16 cellular contexts compared by ENCODE assay signal in genomic region chr12:45671254-45671653, GRCh38. TPM values are rescaled to one million over a fixed set of nuclear protein-coding genes. Genes with fewer than 3 reads are reported as not detected.
DNase-seq lines count a peak whose midpoint lies in the region; ATAC-seq, FAIRE-seq and TF ChIP-seq lines count a peak whose summit lies in the region.
"Had no signal": no experiment of that assay in that cellular context is flagged by ENCODE, and none has a peak within 500 bp of the region (broad histone marks: within the 10 kb centered on the region; RNA-seq: fewer than 3 reads in every experiment).

No MANE protein-coding gene starts in this region.

- H3K9me3 Mint-ChIP-seq in activated naive CD8-positive, alpha-beta T cell treated with anti-CD3 and anti-CD28 coated beads, Interleukin-2, amount 10 ng/mL, durations not matched to agents 7 days and 5 days: peaks cover 1% of the 10 kb centered on the region
- no peaks in the 10 kb centered on the region for H3K9me3 Mint-ChIP-seq in activated naive CD8-positive, alpha-beta T cell treated with anti-CD3 and anti-CD28 coated beads for 36 hours
- no peaks in the 10 kb centered on the region for H3K9me3 Mint-ChIP-seq in astrocyte (ENCODE audit: unreplicated experiment)
- H3K9me3 Mint-ChIP-seq in CD4-positive, alpha-beta T cell: no peaks in the 10 kb centered on the region
- H3K9me3 Mint-ChIP-seq: activated naive CD8-positive, alpha-beta T cell treated with anti-CD3 and anti-CD28 coated beads, Interleukin-2, amount 50 U/mL, for 24 hours had no signal

- peak overlapping the region; percentile 22 for H3K27ac Mint-ChIP-seq in activated naive CD8-positive, alpha-beta T cell treated with anti-CD3 and anti-CD28 coated beads, Interleukin-2, amount 10 ng/mL, durations not matched to agents 7 days and 5 days
- H3K27ac Mint-ChIP-seq in activated naive CD8-positive, alpha-beta T cell treated with anti-CD3 and anti-CD28 coated beads for 36 hours: no peak overlapping the region
- H3K27ac Mint-ChIP-seq in astrocyte (ENCODE audit: unreplicated experiment): peak overlapping the region; percentile 60
- H3K27ac Mint-ChIP-seq in CD4-positive, alpha-beta T cell: no peak overlapping the region
- H3K27ac Mint-ChIP-seq: activated naive CD8-positive, alpha-beta T cell treated with anti-CD3 and anti-CD28 coated beads, Interleukin-2, amount 50 U/mL, for 24 hours had no signal

- no peak for TF ChIP-seq CTCF in astrocyte (IDR thresholded peaks at IDR 0.05; ENCODE audit: insufficient read depth, low read depth, low read length)
- TF ChIP-seq CTCF in CD4-positive, alpha-beta T cell (IDR thresholded peaks at IDR 0.05): no peak

- H3K4me3 Mint-ChIP-seq in activated naive CD8-positive, alpha-beta T cell treated with anti-CD3 and anti-CD28 coated beads, Interleukin-2, amount 10 ng/mL, durations not matched to agents 7 days and 5 days: peak overlapping the region; percentile 11
- H3K4me3 Mint-ChIP-seq in activated naive CD8-positive, alpha-beta T cell treated with anti-CD3 and anti-CD28 coated beads for 36 hours: no peak overlapping the region
- peak overlapping the region; percentile 50 for H3K4me3 Mint-ChIP-seq in astrocyte (ENCODE audit: unreplicated experiment)
- H3K4me3 Mint-ChIP-seq in CD4-positive, alpha-beta T cell: no peak overlapping the region
- H3K4me3 Mint-ChIP-seq: activated naive CD8-positive, alpha-beta T cell treated with anti-CD3 and anti-CD28 coated beads, Interleukin-2, amount 50 U/mL, for 24 hours had no signal

- H3K27me3 Mint-ChIP-seq in activated naive CD8-positive, alpha-beta T cell treated with anti-CD3 and anti-CD28 coated beads, Interleukin-2, amount 10 ng/mL, durations not matched to agents 7 days and 5 days: no peaks in the 10 kb centered on the region
- no peaks in the 10 kb centered on the region for H3K27me3 Mint-ChIP-seq in activated naive CD8-positive, alpha-beta T cell treated with anti-CD3 and anti-CD28 coated beads for 36 hours
- no peaks in the 10 kb centered on the region for H3K27me3 Mint-ChIP-seq in astrocyte (ENCODE audit: low read depth, unreplicated experiment)
- no peaks in the 10 kb centered on the region for H3K27me3 Mint-ChIP-seq in CD4-positive, alpha-beta T cell
- H3K27me3 Mint-ChIP-seq: activated naive CD8-positive, alpha-beta T cell treated with anti-CD3 and anti-CD28 coated beads, Interleukin-2, amount 50 U/mL, for 24 hours had no signal

- H3K79me2 ChIP-seq in astrocyte (ENCODE audit: insufficient read depth, low read length): no peaks in the 10 kb centered on the region

- no peaks in the 10 kb centered on the region for H3K9me3 ChIP-seq in astrocyte (ENCODE audit: insufficient read depth, low read depth, low read length)
- no peaks in the 10 kb centered on the region for H3K9me3 ChIP-seq in CD4-positive, alpha-beta T cell (ENCODE audit: control insufficient read depth, low read length)
- H3K9me3 ChIP-seq: A549, tibial artery had no signal

- peak overlapping the region; percentile 10 for H3K27ac ChIP-seq in astrocyte (ENCODE audit: low read depth, low read length)
- no peak overlapping the region for H3K27ac ChIP-seq in CD4-positive, alpha-beta T cell (ENCODE audit: low read depth, low read length)
- H3K27ac ChIP-seq: A549, VCaP had no signal

- H3K36me3 ChIP-seq in astrocyte (ENCODE audit: insufficient read depth, low read length) (no peaks in the 10 kb centered on the region), H7 (replicated peaks; ENCODE audit: control insufficient read depth, insufficient read depth, low read length) (no peaks in the 10 kb centered on the region)
- H3K36me3 ChIP-seq: tibial artery had no signal

- H3K4me1 ChIP-seq in astrocyte (ENCODE audit: insufficient read depth, low read length): peaks cover 8% of the 10 kb centered on the region

- no peak overlapping the region for H2AFZ ChIP-seq in astrocyte (ENCODE audit: low read depth, low read length)

- H3K36me3 Mint-ChIP-seq in activated naive CD8-positive, alpha-beta T cell treated with anti-CD3 and anti-CD28 coated beads, Interleukin-2, amount 10 ng/mL, durations not matched to agents 7 days and 5 days: peaks cover 10% of the 10 kb centered on the region
- no peaks in the 10 kb centered on the region for H3K36me3 Mint-ChIP-seq in activated naive CD8-positive, alpha-beta T cell treated with anti-CD3 and anti-CD28 coated beads for 36 hours
- no peaks in the 10 kb centered on the region for H3K36me3 Mint-ChIP-seq in astrocyte (ENCODE audit: low read depth, unreplicated experiment)
- H3K36me3 Mint-ChIP-seq in CD4-positive, alpha-beta T cell (ENCODE audit: low read depth): no peaks in the 10 kb centered on the region

- CTCF ChIA-PET in CD4-positive, alpha-beta T cell (lab: Charles Lee): interaction anchor here (1.1 kb wide), 1 partner anchor 58 kb away, joined by 5 read pairs; no protein-coding TSS in a partner anchor

- no peak for FAIRE-seq in astrocyte (lab: Jason Lieb, UNC)
- FAIRE-seq: A549 had no signal

- H3K27me3 ChIP-seq in astrocyte (ENCODE audit: insufficient read depth, low read length) (no peaks in the 10 kb centered on the region), H7 (ENCODE audit: control insufficient read depth, insufficient read depth, low read length) (no peaks in the 10 kb centered on the region)
- H3K27me3 ChIP-seq in CD4-positive, alpha-beta T cell (ENCODE audit: control insufficient read depth, insufficient read depth, low read length): no peaks in the 10 kb centered on the region
- H3K27me3 ChIP-seq: tibial artery had no signal

- H3K4me2 ChIP-seq in astrocyte (ENCODE audit: low read length): peak overlapping the region; percentile 62
- H3K4me2 ChIP-seq: A549 had no signal

- no peaks in the 10 kb centered on the region for H4K20me1 ChIP-seq in astrocyte (ENCODE audit: insufficient read depth, low read length)

- POLR2A ChIA-PET in activated naive CD8-positive, alpha-beta T cell treated with anti-CD3 and anti-CD28 coated beads, Interleukin-2, amount 10 ng/mL, durations not matched to agents 7 days and 5 days (lab: Charles Lee): interaction anchor here (0.7 to 4.0 kb wide), 2 partner anchors 12 to 56 kb away, joined by 5 to 120 read pairs; partner anchors contain the start of gene ARID2
- POLR2A ChIA-PET in CD4-positive, alpha-beta T cell (lab: Charles Lee): interaction anchor here (4.8 kb wide), 1 partner anchor 55 kb away, joined by 77 read pairs; no protein-coding TSS in a partner anchor

- DNase-seq in activated naive CD8-positive, alpha-beta T cell treated with anti-CD3 and anti-CD28 coated beads, Interleukin-2, amount 10 ng/mL, durations not matched to agents 7 days and 5 days: no peak
- no peak for DNase-seq in activated naive CD8-positive, alpha-beta T cell treated with anti-CD3 and anti-CD28 coated beads for 36 hours
- DNase-seq in astrocyte (ENCODE audit: low read depth) (peak; percentile 64), left ventricle myocardium superior (no peak), H7 (no peak), NOMO-1 treated with DMSO at 0.1 percent for 48 hours (lab: John Stamatoyannopoulos, UW; ENCODE audit: unreplicated experiment) (no peak)
- no peak for DNase-seq in CD4-positive, alpha-beta T cell
- DNase-seq: activated CD8-positive, alpha-beta memory T cell treated with anti-CD3 and anti-CD28 coated beads, Interleukin-2, amount 50 U/mL, for 4 hours; activated naive CD8-positive, alpha-beta T cell treated with anti-CD3 and anti-CD28 coated beads, Interleukin-2, amount 50 U/mL, for 24 hours; NCI-H1436; NCI-H526 treated with DMSO at 0.1 percent for 48 hours; SIG-M5; tibial artery had no signal

- no peak for ATAC-seq in activated naive CD8-positive, alpha-beta T cell treated with anti-CD3 and anti-CD28 coated beads, Interleukin-2, amount 10 ng/mL, durations not matched to agents 7 days and 5 days (ENCODE audit: low read depth)
- ATAC-seq in left ventricle myocardium superior (peak; percentile 88), GM21367 (IDR thresholded peaks at IDR 0.05; ENCODE audit: unreplicated experiment) (no peak)
- ATAC-seq in CD4-positive, alpha-beta T cell (ENCODE audit: poor library complexity): no peak
- ATAC-seq: A549; activated naive CD8-positive, alpha-beta T cell treated with anti-CD3 and anti-CD28 coated beads, Interleukin-2, amount 50 U/mL, for 24 hours had no signal

- intact Hi-C loops in left ventricle myocardium superior (cut with micrococcal nuclease): no loop called here
- intact Hi-C loops in CD4-positive, alpha-beta T cell (cut with DNase I, micrococcal nuclease): loop anchor here in 1 of 2 experiments (5.0 kb wide), 1 partner anchor 56 kb away; the partner anchor contains the start of gene ARID2

- H3K4me3 ChIP-seq in astrocyte (ENCODE audit: insufficient read depth, low read depth, low read length): no peak overlapping the region
- H3K4me3 ChIP-seq in H7 (ENCODE audit: insufficient read depth, low read depth, low read length): no peak overlapping the region
- H3K4me3 ChIP-seq: A549, tibial artery had no signal

- H3K9ac ChIP-seq in astrocyte (ENCODE audit: low read length): no peak overlapping the region

- peaks cover 33% of the 10 kb centered on the region for H3K4me1 Mint-ChIP-seq in activated naive CD8-positive, alpha-beta T cell treated with anti-CD3 and anti-CD28 coated beads, Interleukin-2, amount 10 ng/mL, durations not matched to agents 7 days and 5 days
- H3K4me1 Mint-ChIP-seq in activated naive CD8-positive, alpha-beta T cell treated with anti-CD3 and anti-CD28 coated beads for 36 hours: peaks cover 37% of the 10 kb centered on the region
- peaks cover 20% of the 10 kb centered on the region for H3K4me1 Mint-ChIP-seq in astrocyte (ENCODE audit: low read depth, unreplicated experiment)
- peaks cover 27% of the 10 kb centered on the region for H3K4me1 Mint-ChIP-seq in CD4-positive, alpha-beta T cell (ENCODE audit: low read depth)

RNA-seq across cellular contexts. Expression of gene ARID2, which starts 58.3 kb away (rescaled TPM):
- 10 to 100 TPM; 48.1 to 49.3 TPM for total RNA-seq in activated naive CD8-positive, alpha-beta T cell treated with anti-CD3 and anti-CD28 coated beads, Interleukin-2, amount 10 ng/mL, durations not matched to agents 7 days and 5 days
- 10 to 100 TPM; 18.5 to 19.9 TPM for total RNA-seq in activated naive CD8-positive, alpha-beta T cell treated with anti-CD3 and anti-CD28 coated beads for 36 hours
- total RNA-seq in astrocyte (23.2 and 23.8 TPM in 2 replicates), left ventricle myocardium superior (17.2 TPM)
- total RNA-seq in H7 (2014; rRNA removed; shearing (Covaris generic)): 20.4 and 32.3 TPM in 2 replicates
- total RNA-seq in CD4-positive, alpha-beta T cell: 10 to 100 TPM; 49.0 to 51.3 TPM

Comparison
In these comparisons a context has a peak if more than half of its experiments do, and no peak if none do; other contexts are left out.
1. H3K27ac Mint-ChIP-seq: peak in activated naive CD8-positive, alpha-beta T cell treated with anti-CD3 and anti-CD28 coated beads, Interleukin-2, amount 10 ng/mL, durations not matched to agents 7 days and 5 days (single experiment) and astrocyte (single experiment); none in activated naive CD8-positive, alpha-beta T cell treated with anti-CD3 and anti-CD28 coated beads for 36 hours (single experiment) and CD4-positive, alpha-beta T cell (single experiment).
2. H3K4me3 Mint-ChIP-seq: peak in activated naive CD8-positive, alpha-beta T cell treated with anti-CD3 and anti-CD28 coated beads, Interleukin-2, amount 10 ng/mL, durations not matched to agents 7 days and 5 days (single experiment) and astrocyte (single experiment); none in activated naive CD8-positive, alpha-beta T cell treated with anti-CD3 and anti-CD28 coated beads for 36 hours (single experiment) and CD4-positive, alpha-beta T cell (single experiment).